In genomic region chr15:89363770-89364169, GRCh38 we compare ENCODE assay signal across 1 cellular context.
TF ChIP-seq lines count a peak whose summit lies in the region.

No MANE protein-coding gene starts in this region.

TF ChIP-seq in neural cell, 6 proteins besides CTCF, POLR2A, EP300 and RAD21 (continued from another document):
- no peak for TF ChIP-seq REST (IDR thresholded peaks at IDR 0.05; ENCODE audit: borderline replicate concordance)
- no peak for TF ChIP-seq EZH2 (IDR thresholded peaks at IDR 0.05; ENCODE audit: borderline replicate concordance, insufficient read depth, low read length, poor library complexity, severe bottlenecking)
- no peak for TF ChIP-seq MXI1 (conservative IDR thresholded peaks at IDR 0.05; ENCODE audit: poor library complexity, severe bottlenecking)
- no peak for TF ChIP-seq TAF1 (IDR thresholded peaks at IDR 0.05; ENCODE audit: low read depth)
